In the genomic region with DNA sequence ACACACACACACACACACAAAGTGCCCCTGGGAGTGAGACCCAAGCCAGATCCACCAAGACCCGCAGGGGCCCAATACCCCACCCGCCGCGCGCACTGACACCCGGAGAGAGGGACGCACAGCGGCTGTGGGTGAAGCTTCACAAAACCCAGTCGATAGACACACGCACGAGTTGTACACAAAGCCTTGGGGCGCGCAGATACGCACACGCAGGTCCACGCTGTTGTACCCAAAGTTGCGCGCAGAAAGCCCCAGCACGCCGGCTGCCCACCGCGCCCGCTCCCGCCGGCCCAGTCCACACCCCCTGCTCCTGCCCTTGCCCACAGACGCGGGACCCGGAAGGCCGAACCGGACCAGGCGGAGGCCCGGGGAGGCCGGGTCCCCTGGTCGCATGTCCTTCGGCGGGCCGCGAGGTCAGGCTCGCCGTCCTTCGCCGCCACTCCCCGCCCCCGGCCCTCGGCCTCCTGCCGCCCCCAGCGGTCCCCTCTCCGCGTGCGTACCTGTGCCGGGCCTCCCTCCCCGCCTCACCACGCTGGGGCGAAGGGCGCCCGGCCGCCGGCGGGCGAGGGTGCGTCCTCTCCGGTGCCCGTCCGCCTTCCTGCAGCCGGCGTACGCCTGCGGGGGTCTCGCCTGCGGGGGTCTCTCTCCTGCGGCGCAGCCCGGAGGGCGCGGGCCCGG, we compare ENCODE assay signal across 1 cellular context.
TF ChIP-seq lines count a peak whose summit lies in the region.

Gene TMEM74B, minus strand, starts transcription at position 344 of the 678 bp plus-strand sequence. CDS start 1,180 bp downstream, outside the sequence.

TF ChIP-seq in HEK293, 187 proteins besides CTCF, POLR2A, EP300 and RAD21 (continued from another document):
- no peak for TF ChIP-seq TSHZ1 (tag by site-specific recombination; IDR thresholded peaks at IDR 0.05; ENCODE audit: borderline replicate concordance)
- TF ChIP-seq ZNF585B (tag by site-specific recombination; IDR thresholded peaks at IDR 0.05) = no peak
- TF ChIP-seq, protein P1, sequence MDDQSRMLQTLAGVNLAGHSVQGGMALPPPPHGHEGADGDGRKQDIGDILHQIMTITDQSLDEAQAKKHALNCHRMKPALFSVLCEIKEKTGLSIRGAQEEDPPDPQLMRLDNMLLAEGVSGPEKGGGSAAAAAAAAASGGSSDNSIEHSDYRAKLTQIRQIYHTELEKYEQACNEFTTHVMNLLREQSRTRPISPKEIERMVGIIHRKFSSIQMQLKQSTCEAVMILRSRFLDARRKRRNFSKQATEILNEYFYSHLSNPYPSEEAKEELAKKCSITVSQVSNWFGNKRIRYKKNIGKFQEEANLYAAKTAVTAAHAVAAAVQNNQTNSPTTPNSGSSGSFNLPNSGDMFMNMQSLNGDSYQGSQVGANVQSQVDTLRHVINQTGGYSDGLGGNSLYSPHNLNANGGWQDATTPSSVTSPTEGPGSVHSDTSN (CRISPR knock-in tag; IDR thresholded peaks at IDR 0.05) = peak; percentile 69; the same call in 1 of the 2 replicates
- TF ChIP-seq GLIS2 (tag by site-specific recombination; IDR thresholded peaks at IDR 0.05) = peak; percentile 23; the same call in 1 of the 2 replicates
- no peak for TF ChIP-seq ZNF174 (tag by site-specific recombination; IDR thresholded peaks at IDR 0.05)
- no peak for TF ChIP-seq BCL6B (tag by site-specific recombination; IDR thresholded peaks at IDR 0.05)
